19 cellular contexts compared by ENCODE assay signal in genomic region chr6:46393940-46394337, GRCh38.
A peak's percentile ranks its signal among the peaks of the same experiment; 100 is the strongest.
DNase-seq lines count a peak whose midpoint lies in the region; ATAC-seq, FAIRE-seq and TF ChIP-seq lines count a peak whose summit lies in the region.
"Had no signal": no experiment of that assay in that cellular context is flagged by ENCODE, and none has a peak within 500 bp of the region (broad histone marks: within the 10 kb centered on the region; RNA-seq: fewer than 3 reads in every experiment).

No MANE protein-coding gene starts in this region.

- POLR2A ChIA-PET in HepG2 (lab: Yijun Ruan, JAX): no interaction called here

- no peaks in the 10 kb centered on the region for H3K36me3 ChIP-seq in HepG2 (replicated peaks in 1 of 2; ENCODE audit: control insufficient read depth in 1 of 2, insufficient read depth in 2 of 2, low read length in 2 of 2)
- H3K36me3 ChIP-seq in parathyroid adenoma (ENCODE audit: control insufficient read depth, insufficient read depth, low read length): no peaks in the 10 kb centered on the region
- H3K36me3 ChIP-seq: SJSA1 had no signal

- H3K9me3 ChIP-seq in HepG2 (ENCODE audit: low read length) (no peaks in the 10 kb centered on the region), parathyroid adenoma (ENCODE audit: control insufficient read depth, low read length) (no peaks in the 10 kb centered on the region)
- H3K9me3 ChIP-seq: SJSA1 had no signal

- no peak for ATAC-seq in HepG2
- no peak for ATAC-seq in GM18907 (IDR thresholded peaks at IDR 0.05; ENCODE audit: unreplicated experiment)
- ATAC-seq in HG03457 (IDR thresholded peaks at IDR 0.05; ENCODE audit: unreplicated experiment): no peak
- ATAC-seq in HG03521 (IDR thresholded peaks at IDR 0.05; ENCODE audit: unreplicated experiment): no peak
- ATAC-seq: GM23338, K562, Panc1 had no signal

- TF ChIP-seq RAD21 in HepG2 (CRISPR knock-in tag; IDR thresholded peaks at IDR 0.05): no peak

- no peak overlapping the region for H3K4me3 ChIP-seq in HepG2 (replicated peaks in 1 of 3; ENCODE audit: insufficient read depth in 1 of 3, low read depth in 2 of 3, low read length in 3 of 3)
- H3K4me3 ChIP-seq in parathyroid adenoma (ENCODE audit: low read depth, low read length): no peak overlapping the region
- H3K4me3 ChIP-seq: GM23338, K562, SJSA1 had no signal

- TF ChIP-seq CTCF in HepG2 (CRISPR knock-in tag; IDR thresholded peaks at IDR 0.05): no peak
- no peak for TF ChIP-seq CTCF in parathyroid adenoma (IDR thresholded peaks at IDR 0.05)

- TF ChIP-seq POLR2A in HepG2 (IDR thresholded peaks at IDR 0.05; ENCODE audit: insufficient read depth in 1 of 2, low read depth in 2 of 2, low read length in 2 of 2): no peak

- in situ Hi-C loops in HepG2 (cut with HindIII; ENCODE audit: extremely low pct_ligation_motif_present, low pct_unique_long_range_greater_than_20kb): no loop called here

- 2% methylated on average over 5 of the region's 5 CpGs for WGBS in HepG2 (ENCODE audit: low lambda C conversion rate)

- H3K4me1 ChIP-seq in HepG2 (ENCODE audit: insufficient read depth, low read length): no peaks in the 10 kb centered on the region
- H3K4me1 ChIP-seq in parathyroid adenoma: peaks cover 5% of the 10 kb centered on the region

- intact Hi-C loops in HepG2 (cut with micrococcal nuclease; ENCODE audit: unreplicated experiment): loop anchor here (5.0 kb wide), 1 partner anchor 1253 kb away; no protein-coding TSS in a partner anchor

- no peak for DNase-seq in HepG2 (ENCODE audit: low spot score)
- DNase-seq in activated gamma-delta T cell (lab: John Stamatoyannopoulos, UW): no peak
- DNase-seq: CD4-positive, CD25-positive, alpha-beta regulatory T cell; COR-L47; DMS 273 treated with DMSO at 0.1 percent for 48 hours; HCEC 1CT; NCI-H187; NCI-H2107 had no signal

- no TSS peak for BruUV-seq in HepG2 (replicated peaks; lab: Mats Ljungman, UMichigan)

- no peaks in the 10 kb centered on the region for H4K20me1 ChIP-seq in HepG2 (ENCODE audit: insufficient read depth, low read length)

- H3K79me2 ChIP-seq in HepG2 (ENCODE audit: insufficient read depth, low read length) (no peaks in the 10 kb centered on the region), parathyroid adenoma (peaks cover 3% of the 10 kb centered on the region)

- peak overlapping the region; percentile 13 for H3K27ac ChIP-seq in cingulate gyrus (ENCODE audit: low read depth, low read length)
- no peak overlapping the region for H3K27ac ChIP-seq in HepG2 (ENCODE audit: extremely low read length, insufficient read depth, low read length)
- H3K27ac ChIP-seq in parathyroid adenoma: no peak overlapping the region
- peak overlapping the region; percentile 92 for H3K27ac ChIP-seq in temporal lobe (ENCODE audit: low read depth, low read length)
- H3K27ac ChIP-seq: SJSA1 had no signal

- no peak for FAIRE-seq in HepG2 (lab: Jason Lieb, UNC)
- FAIRE-seq: G401.6, K562 had no signal

- H3K9ac ChIP-seq in HepG2 (ENCODE audit: insufficient read depth, low read depth, low read length) (no peak overlapping the region), parathyroid adenoma (no peak overlapping the region)

- TF ChIP-seq EP300 in HepG2 (IDR thresholded peaks at IDR 0.05; ENCODE audit: low read depth in 2 of 2, low read length in 2 of 2) (no peak), HepG2 (CRISPR knock-in tag; IDR thresholded peaks at IDR 0.05; ENCODE audit: borderline replicate concordance) (no peak)

- CTCF ChIA-PET in HepG2 (lab: Yijun Ruan, JAX; ENCODE audit: low intra/inter-chr PET ratio, low total read pairs): no interaction called here

- H3K27me3 ChIP-seq in HepG2 (ENCODE audit: control insufficient read depth in 1 of 2, insufficient read depth in 2 of 2, low read length in 2 of 2) (no peaks in the 10 kb centered on the region), parathyroid adenoma (ENCODE audit: control insufficient read depth, insufficient read depth, low read length) (no peaks in the 10 kb centered on the region)
- H3K27me3 ChIP-seq: SJSA1 had no signal

- H3K4me2 ChIP-seq in HepG2 (ENCODE audit: low read depth, low read length) (no peak overlapping the region), parathyroid adenoma (ENCODE audit: low read length) (no peak overlapping the region)
- H3K4me2 ChIP-seq: GM23338 had no signal

- H2AFZ ChIP-seq in HepG2 (ENCODE audit: low read length) (no peak overlapping the region), parathyroid adenoma (peak overlapping the region; percentile 13)
- H2AFZ ChIP-seq: GM23338 had no signal

TF ChIP-seq in HepG2, 621 proteins besides CTCF, POLR2A, EP300 and RAD21:
- peak; percentile 59 for TF ChIP-seq CREB1 (IDR thresholded peaks at IDR 0.05)
- no peak for TF ChIP-seq CREB1 (CRISPR knock-in tag; IDR thresholded peaks at IDR 0.05)
- no peak for TF ChIP-seq ZNF576 (CRISPR knock-in tag; IDR thresholded peaks at IDR 0.05)
TF ChIP-seq in HepG2: peak in this region for 1.

Comparison
In these comparisons a context has a peak if more than half of its experiments do, and no peak if none do; other contexts are left out.
1. H3K27ac ChIP-seq: peak in cingulate gyrus (single experiment) and temporal lobe (single experiment); none in HepG2 (single experiment) and parathyroid adenoma (single experiment).